In genomic region chr6:126195625-126196236, GRCh38 we compare ENCODE assay signal across 16 cellular contexts.
"Had no signal": no experiment of that assay in that cellular context is flagged by ENCODE, and none has a peak within 500 bp of the region (broad histone marks: within the 10 kb centered on the region; RNA-seq: fewer than 3 reads in every experiment).

No MANE protein-coding gene starts in this region.

- ATAC-seq: activated CD8-positive, alpha-beta T cell treated with anti-CD3 and anti-CD28 coated beads for 36 hours; activated naive CD8-positive, alpha-beta T cell treated with anti-CD3 and anti-CD28 coated beads, Interleukin-2, amount 50 U/mL, for 24 hours; activated T-cell treated with anti-CD3 and anti-CD28 coated beads, Interleukin-2, amount 50 U/mL, for 72 hours; left colon; naive thymus-derived CD8-positive, alpha-beta T cell; right cardiac atrium; stimulated activated effector memory CD8-positive, alpha-beta T cell treated with anti-CD3 and anti-CD28 coated beads, Interleukin-12 subunit alpha, Interleukin-12 subunit beta, amount 100 ng/mL, for 72 hours had no signal

- H3K27ac ChIP-seq: WERI-Rb-1 had no signal

- H3K27ac Mint-ChIP-seq: activated CD8-positive, alpha-beta T cell treated with anti-CD3 and anti-CD28 coated beads for 36 hours; activated naive CD8-positive, alpha-beta T cell treated with anti-CD3 and anti-CD28 coated beads, Interleukin-2, amount 50 U/mL, for 24 hours; activated T-cell treated with anti-CD3 and anti-CD28 coated beads, Interleukin-2, amount 50 U/mL, for 72 hours; naive thymus-derived CD8-positive, alpha-beta T cell; progenitor cell of endocrine pancreas; stimulated activated effector memory CD8-positive, alpha-beta T cell treated with anti-CD3 and anti-CD28 coated beads, Interleukin-12 subunit alpha, Interleukin-12 subunit beta, amount 100 ng/mL, for 72 hours had no signal

- H3K9me3 Mint-ChIP-seq: activated CD8-positive, alpha-beta T cell treated with anti-CD3 and anti-CD28 coated beads for 36 hours; activated naive CD8-positive, alpha-beta T cell treated with anti-CD3 and anti-CD28 coated beads, Interleukin-2, amount 50 U/mL, for 24 hours; activated T-cell treated with anti-CD3 and anti-CD28 coated beads, Interleukin-2, amount 50 U/mL, for 72 hours; stimulated activated effector memory CD8-positive, alpha-beta T cell treated with anti-CD3 and anti-CD28 coated beads, Interleukin-12 subunit alpha, Interleukin-12 subunit beta, amount 100 ng/mL, for 72 hours had no signal

- H3K4me3 Mint-ChIP-seq: activated CD8-positive, alpha-beta T cell treated with anti-CD3 and anti-CD28 coated beads for 36 hours; activated naive CD8-positive, alpha-beta T cell treated with anti-CD3 and anti-CD28 coated beads, Interleukin-2, amount 50 U/mL, for 24 hours; activated T-cell treated with anti-CD3 and anti-CD28 coated beads, Interleukin-2, amount 50 U/mL, for 72 hours; naive thymus-derived CD8-positive, alpha-beta T cell; stimulated activated effector memory CD8-positive, alpha-beta T cell treated with anti-CD3 and anti-CD28 coated beads, Interleukin-12 subunit alpha, Interleukin-12 subunit beta, amount 100 ng/mL, for 72 hours had no signal

- FAIRE-seq: astrocyte had no signal

- H3K27me3 Mint-ChIP-seq: activated CD8-positive, alpha-beta T cell treated with anti-CD3 and anti-CD28 coated beads for 36 hours; activated naive CD8-positive, alpha-beta T cell treated with anti-CD3 and anti-CD28 coated beads, Interleukin-2, amount 50 U/mL, for 24 hours; naive thymus-derived CD8-positive, alpha-beta T cell; progenitor cell of endocrine pancreas had no signal

- H3K36me3 Mint-ChIP-seq: stimulated activated effector memory CD8-positive, alpha-beta T cell treated with anti-CD3 and anti-CD28 coated beads, Interleukin-12 subunit alpha, Interleukin-12 subunit beta, amount 100 ng/mL, for 72 hours had no signal

- H3K4me1 Mint-ChIP-seq: activated naive CD8-positive, alpha-beta T cell treated with anti-CD3 and anti-CD28 coated beads, Interleukin-2, amount 50 U/mL, for 24 hours; naive thymus-derived CD8-positive, alpha-beta T cell had no signal

- H3K36me3 ChIP-seq: WERI-Rb-1 had no signal

- DNase-seq: activated CD4-positive, alpha-beta T cell treated with anti-CD3 and anti-CD28 coated beads for 4 hours; activated CD8-positive, alpha-beta memory T cell treated with anti-CD3 and anti-CD28 coated beads, Interleukin-2, amount 50 U/mL, for 4 hours; activated CD8-positive, alpha-beta T cell treated with anti-CD3 and anti-CD28 coated beads for 36 hours; activated naive CD4-positive, alpha-beta T cell treated with Interleukin-2 at 50 U/mL for 16 hours; activated naive CD8-positive, alpha-beta T cell treated with anti-CD3 and anti-CD28 coated beads, Interleukin-2, amount 50 U/mL, for 24 hours; activated T-cell treated with anti-CD3 and anti-CD28 coated beads, Interleukin-2, amount 50 U/mL, for 72 hours; hypothalamus; left colon; naive thymus-derived CD8-positive, alpha-beta T cell; nucleus accumbens; right cardiac atrium; trophoblast cell; WERI-Rb-1 had no signal
